Comparison of ENCODE assay signal across 1 cellular context in genomic region chr3:41477399-41478014, GRCh38.
TF ChIP-seq lines count a peak whose summit lies in the region.

No MANE protein-coding gene starts in this region.

TF ChIP-seq in H1, 55 proteins besides CTCF, POLR2A, EP300 and RAD21:
- TF ChIP-seq EGR1 (IDR thresholded peaks at IDR 0.05; ENCODE audit: borderline replicate concordance, low read depth, low read length) = no peak
- no peak for TF ChIP-seq NRF1 (IDR thresholded peaks at IDR 0.05; ENCODE audit: low read depth, low read length)
- no peak for TF ChIP-seq SUZ12 (IDR thresholded peaks at IDR 0.05; ENCODE audit: low read length)
- TF ChIP-seq KDM4A (IDR thresholded peaks at IDR 0.05; ENCODE audit: low read depth, low read length, severe bottlenecking) = no peak
- TF ChIP-seq CEBPB (IDR thresholded peaks at IDR 0.05; ENCODE audit: low read depth, low read length) = no peak
- TF ChIP-seq ASH2L (IDR thresholded peaks at IDR 0.05; ENCODE audit: low read length) = no peak
- TF ChIP-seq E2F6 (IDR thresholded peaks at IDR 0.05) = no peak
- no peak for TF ChIP-seq BRCA1 (IDR thresholded peaks at IDR 0.05; ENCODE audit: low read depth, low read length)
